In genomic region chr21:34857874-34858273, GRCh38 we compare ENCODE assay signal across 14 cellular contexts.
A peak's percentile ranks its signal among the peaks of the same experiment; 100 is the strongest.
DNase-seq lines count a peak whose midpoint lies in the region; ATAC-seq and TF ChIP-seq lines count a peak whose summit lies in the region.
"Had no signal": no experiment of that assay in that cellular context is flagged by ENCODE, and none has a peak within 500 bp of the region (broad histone marks: within the 10 kb centered on the region; RNA-seq: fewer than 3 reads in every experiment).

No MANE protein-coding gene starts in this region.

- H3K4me1 ChIP-seq in vagina: peaks cover 11% of the 10 kb centered on the region

- H3K9me3 Mint-ChIP-seq in stimulated activated naive CD8-positive, alpha-beta T cell treated with anti-CD3 and anti-CD28 coated beads, Interleukin-15, Interleukin-2, amounts not matched to agents 100 ng/mL and 50 ng/mL, for 24 hours: no peaks in the 10 kb centered on the region
- no peaks in the 10 kb centered on the region for H3K9me3 Mint-ChIP-seq in stimulated activated naive CD8-positive, alpha-beta T cell treated with anti-CD3 and anti-CD28 coated beads, Interleukin-15, amount 100 ng/mL, for 72 hours
- no peaks in the 10 kb centered on the region for H3K9me3 Mint-ChIP-seq in activated B cell treated with CpG ODN at 0.5 μM for 24 hours
- H3K9me3 Mint-ChIP-seq: activated naive CD4-positive, alpha-beta T cell treated with anti-CD3 and anti-CD28 coated beads, Interleukin-2, amount 50 U/mL, for 24 hours had no signal

- no peaks in the 10 kb centered on the region for H3K27me3 ChIP-seq in vagina
- H3K27me3 ChIP-seq: MG63 had no signal

- ATAC-seq in stimulated activated naive CD8-positive, alpha-beta T cell treated with anti-CD3 and anti-CD28 coated beads, Interleukin-15, amount 100 ng/mL, for 72 hours: no peak
- ATAC-seq in activated B cell treated with CpG ODN at 0.5 μM for 24 hours (ENCODE audit: low read depth): no peak
- no peak for ATAC-seq in HG02759 (IDR thresholded peaks at IDR 0.05; ENCODE audit: unreplicated experiment)
- no peak for ATAC-seq in HG03095 (IDR thresholded peaks at IDR 0.05; ENCODE audit: unreplicated experiment)
- no peak for ATAC-seq in GM18858 (IDR thresholded peaks at IDR 0.05; ENCODE audit: unreplicated experiment)

- no peak for DNase-seq in stimulated activated naive CD8-positive, alpha-beta T cell treated with anti-CD3 and anti-CD28 coated beads, Interleukin-15, amount 100 ng/mL, for 72 hours
- DNase-seq in activated B cell treated with CpG ODN at 0.5 μM for 24 hours: no peak
- peak; percentile 60 for DNase-seq in islet precursor cell
- DNase-seq in vagina (ENCODE audit: extremely low spot score in 2 of 2): peak in 1 of 2 donors; percentile 31
- DNase-seq: C1 segment of cervical spinal cord; effector CD8-positive, alpha-beta T cell; MG63; NCI-H510A; stimulated activated CD4-positive, alpha-beta T cell treated with anti-CD3 and anti-CD28 coated beads, Interleukin-1b, Interleukin-23, amount 100 ng/mL, for 48 hours had no signal

- TF ChIP-seq CTCF in activated B cell treated with CpG ODN at 0.5 μM for 24 hours (IDR thresholded peaks at IDR 0.05): no peak
- no peak for TF ChIP-seq CTCF in vagina (IDR thresholded peaks at IDR 0.05)

- H3K27me3 Mint-ChIP-seq in stimulated activated naive CD8-positive, alpha-beta T cell treated with anti-CD3 and anti-CD28 coated beads, Interleukin-15, Interleukin-2, amounts not matched to agents 100 ng/mL and 50 ng/mL, for 24 hours: no peaks in the 10 kb centered on the region
- H3K27me3 Mint-ChIP-seq in stimulated activated naive CD8-positive, alpha-beta T cell treated with anti-CD3 and anti-CD28 coated beads, Interleukin-15, amount 100 ng/mL, for 72 hours: no peaks in the 10 kb centered on the region
- H3K27me3 Mint-ChIP-seq in activated B cell treated with CpG ODN at 0.5 μM for 24 hours: no peaks in the 10 kb centered on the region
- H3K27me3 Mint-ChIP-seq: activated naive CD4-positive, alpha-beta T cell treated with anti-CD3 and anti-CD28 coated beads, Interleukin-2, amount 50 U/mL, for 24 hours had no signal

- CTCF ChIA-PET in activated B cell treated with CpG ODN at 0.5 μM for 24 hours (lab: Charles Lee): interaction anchor here (0.7 kb wide), 1 partner anchor 61 kb away, joined by 3 read pairs; no protein-coding TSS in a partner anchor

- H3K27ac Mint-ChIP-seq in stimulated activated naive CD8-positive, alpha-beta T cell treated with anti-CD3 and anti-CD28 coated beads, Interleukin-15, Interleukin-2, amounts not matched to agents 100 ng/mL and 50 ng/mL, for 24 hours: peak overlapping the region; percentile 16
- H3K27ac Mint-ChIP-seq in stimulated activated naive CD8-positive, alpha-beta T cell treated with anti-CD3 and anti-CD28 coated beads, Interleukin-15, amount 100 ng/mL, for 72 hours: no peak overlapping the region
- peak overlapping the region; percentile 36 for H3K27ac Mint-ChIP-seq in activated B cell treated with CpG ODN at 0.5 μM for 24 hours

- H3K4me3 ChIP-seq in vagina: no peak overlapping the region
- H3K4me3 ChIP-seq: MG63 had no signal

- TF ChIP-seq POLR2A in vagina (IDR thresholded peaks at IDR 0.05): no peak

- H3K36me3 Mint-ChIP-seq in stimulated activated naive CD8-positive, alpha-beta T cell treated with anti-CD3 and anti-CD28 coated beads, Interleukin-15, Interleukin-2, amounts not matched to agents 100 ng/mL and 50 ng/mL, for 24 hours (ENCODE audit: low read depth): peaks cover 85% of the 10 kb centered on the region
- H3K36me3 Mint-ChIP-seq in activated B cell treated with CpG ODN at 0.5 μM for 24 hours (ENCODE audit: low read depth): peaks cover 74% of the 10 kb centered on the region

- intact Hi-C loops in activated B cell treated with CpG ODN at 0.5 μM for 24 hours (cut with micrococcal nuclease) (loop anchor here (1.0 kb wide), 2 partner anchors 7 to 24 kb away; no protein-coding TSS in a partner anchor), vagina (cut with DNase I) (no loop called here)

- peaks cover 0 to 55% of the 10 kb centered on the region in 2 donors for H3K36me3 ChIP-seq in vagina

- H3K27ac ChIP-seq in vagina: peak overlapping the region; percentile 59

- H3K9me3 ChIP-seq in vagina: no peaks in the 10 kb centered on the region
- H3K9me3 ChIP-seq: MG63 had no signal

- H3K4me1 Mint-ChIP-seq in stimulated activated naive CD8-positive, alpha-beta T cell treated with anti-CD3 and anti-CD28 coated beads, Interleukin-15, Interleukin-2, amounts not matched to agents 100 ng/mL and 50 ng/mL, for 24 hours (ENCODE audit: low read depth): peaks cover 21% of the 10 kb centered on the region
- H3K4me1 Mint-ChIP-seq in stimulated activated naive CD8-positive, alpha-beta T cell treated with anti-CD3 and anti-CD28 coated beads, Interleukin-15, amount 100 ng/mL, for 72 hours: peaks cover 17% of the 10 kb centered on the region
- peaks cover 43% of the 10 kb centered on the region for H3K4me1 Mint-ChIP-seq in activated B cell treated with CpG ODN at 0.5 μM for 24 hours

- no peak overlapping the region for H3K4me3 Mint-ChIP-seq in stimulated activated naive CD8-positive, alpha-beta T cell treated with anti-CD3 and anti-CD28 coated beads, Interleukin-15, Interleukin-2, amounts not matched to agents 100 ng/mL and 50 ng/mL, for 24 hours
- H3K4me3 Mint-ChIP-seq in stimulated activated naive CD8-positive, alpha-beta T cell treated with anti-CD3 and anti-CD28 coated beads, Interleukin-15, amount 100 ng/mL, for 72 hours: no peak overlapping the region
- no peak overlapping the region for H3K4me3 Mint-ChIP-seq in activated B cell treated with CpG ODN at 0.5 μM for 24 hours
- H3K4me3 Mint-ChIP-seq: activated naive CD4-positive, alpha-beta T cell treated with anti-CD3 and anti-CD28 coated beads, Interleukin-2, amount 50 U/mL, for 24 hours had no signal

- POLR2A ChIA-PET in activated B cell treated with CpG ODN at 0.5 μM for 24 hours (lab: Charles Lee): interaction anchor here (0.5 to 5.3 kb wide), 10 partner anchors 8 to 34 kb away, joined by 3 to 42 read pairs (median 4); no protein-coding TSS in a partner anchor

Comparison
In these comparisons a context has a peak if more than half of its experiments do, and no peak if none do; other contexts are left out.
1. H3K27ac Mint-ChIP-seq: peak in stimulated activated naive CD8-positive, alpha-beta T cell treated with anti-CD3 and anti-CD28 coated beads, Interleukin-15, Interleukin-2, amounts not matched to agents 100 ng/mL and 50 ng/mL, for 24 hours (single experiment) and activated B cell treated with CpG ODN at 0.5 μM for 24 hours (single experiment); none in stimulated activated naive CD8-positive, alpha-beta T cell treated with anti-CD3 and anti-CD28 coated beads, Interleukin-15, amount 100 ng/mL, for 72 hours (0 of 2).